In the genomic region with DNA sequence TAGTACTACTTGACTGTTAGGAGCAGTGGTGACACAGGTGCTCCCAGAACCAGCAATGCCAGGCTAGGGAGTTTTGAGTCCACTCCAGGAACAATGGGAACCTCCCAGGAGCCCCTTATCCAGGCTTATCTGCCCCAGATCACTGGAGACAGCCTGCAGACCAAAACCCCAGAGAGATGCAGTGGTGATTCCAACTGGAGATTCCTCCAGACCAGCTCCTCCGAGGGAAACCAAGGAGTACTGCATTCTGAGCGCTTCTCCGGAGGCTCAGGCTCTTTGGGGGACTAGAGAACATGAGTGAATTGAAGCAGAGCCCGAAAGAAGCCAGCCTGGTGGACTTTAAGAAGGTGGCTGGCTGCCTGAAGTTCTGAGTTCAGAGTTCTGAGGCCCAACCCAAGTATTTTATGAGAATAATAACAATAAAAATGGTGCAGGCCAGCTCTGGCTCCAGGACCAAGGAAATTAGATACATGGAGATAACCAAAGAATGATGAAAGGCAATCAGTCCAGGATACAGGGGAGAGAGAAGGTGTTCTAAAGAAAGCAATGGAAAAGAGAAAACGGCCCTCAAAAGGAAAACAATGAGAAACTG, we compare ENCODE assay signal across 8 cellular contexts. TPM values are rescaled to one million over a fixed set of nuclear protein-coding genes. Genes with fewer than 3 reads are reported as not detected.
A peak's percentile ranks its signal among the peaks of the same experiment; 100 is the strongest.
DNase-seq lines count a peak whose midpoint lies in the region; ATAC-seq and TF ChIP-seq lines count a peak whose summit lies in the region.

No MANE protein-coding gene starts in this region.

- POLR2A ChIA-PET in SK-N-SH (lab: Yijun Ruan, JAX) = no interaction called here

- H3K4me2 ChIP-seq in SK-N-SH = peak overlapping the region; percentile 95

- H3F3A ChIP-seq in SK-N-SH (replicated peaks; ENCODE audit: insufficient read depth) = peaks cover 17% of the 10 kb centered on the region

- H3K9ac ChIP-seq in SK-N-SH = peak overlapping the region; percentile 69; the same call in 1 of the 2 replicates
- H3K9ac ChIP-seq in iPS-18a (ENCODE audit: low read length) = peak overlapping the region; percentile 57

- no peak for ATAC-seq in SK-N-SH treated with all-trans-retinoic acid at 6 μM for 48 hours
- no peak for ATAC-seq in stimulated activated effector memory CD8-positive, alpha-beta T cell treated with anti-CD3 and anti-CD28 coated beads, Interleukin-12 subunit alpha, Interleukin-12 subunit beta, amount 100 ng/mL, for 72 hours
- ATAC-seq in aorta (ENCODE audit: low FRiP score) = no peak
- ATAC-seq in GM18498 (IDR thresholded peaks at IDR 0.05; ENCODE audit: unreplicated experiment) = no peak

- peaks cover 4 to 18% of the 10 kb centered on the region in 2 experiments; a peak in 3 of 4 replicates for H3K4me1 ChIP-seq in SK-N-SH (ENCODE audit: control insufficient read depth in 1 of 2, insufficient read depth in 2 of 2, low read depth in 1 of 2, low read length in 1 of 2)
- H3K4me1 ChIP-seq in iPS-18a (ENCODE audit: control insufficient read depth, low read depth, low read length) = peaks cover 17% of the 10 kb centered on the region
- H3K4me1 ChIP-seq in aorta (ENCODE audit: control insufficient read depth in 1 of 2, insufficient read depth in 2 of 2, low read length in 2 of 2) = no peaks in the 10 kb centered on the region

- peak overlapping the region; percentile 81 for H3K4me3 Mint-ChIP-seq in stimulated activated effector memory CD8-positive, alpha-beta T cell treated with anti-CD3 and anti-CD28 coated beads, Interleukin-12 subunit alpha, Interleukin-12 subunit beta, amount 100 ng/mL, for 72 hours

- H3K79me2 ChIP-seq in SK-N-SH (ENCODE audit: insufficient read depth) = no peaks in the 10 kb centered on the region; the same call in 1 of the 2 replicates

- H3K36me3 ChIP-seq in SK-N-SH (replicated peaks in 1 of 2; ENCODE audit: control insufficient read depth in 1 of 2, insufficient read depth in 2 of 2, low read length in 1 of 2) (peaks cover 9 to 34% of the 10 kb centered on the region in 2 experiments), iPS-18a (ENCODE audit: control insufficient read depth, low read depth, low read length) (peaks cover 7% of the 10 kb centered on the region), aorta (ENCODE audit: control insufficient read depth in 1 of 2, insufficient read depth in 2 of 2, low read length in 1 of 2) (no peaks in the 10 kb centered on the region)

- no peak overlapping the region for H2AFZ ChIP-seq in SK-N-SH (ENCODE audit: low read depth)

- no peak for TF ChIP-seq CTCF in SK-N-SH (IDR thresholded peaks at IDR 0.05)
- TF ChIP-seq CTCF in VCaP (conservative IDR thresholded peaks at IDR 0.05) = no peak
- no peak for TF ChIP-seq CTCF in GM13977 (IDR thresholded peaks at IDR 0.05; ENCODE audit: extremely low read depth, insufficient read depth, missing control alignments)

- H3K36me3 Mint-ChIP-seq in stimulated activated effector memory CD8-positive, alpha-beta T cell treated with anti-CD3 and anti-CD28 coated beads, Interleukin-12 subunit alpha, Interleukin-12 subunit beta, amount 100 ng/mL, for 72 hours = peaks cover 48% of the 10 kb centered on the region

- CTCF ChIA-PET in SK-N-SH (lab: Yijun Ruan, JAX) = interaction anchor here (0.6 to 1.5 kb wide), 3 partner anchors 8 to 359 kb away, joined by 3 to 4 read pairs (median 3); a partner anchor contains a TSS

- intact Hi-C loops in aorta (cut with DNase I) = loop anchor here in 1 of 2 donors (5.0 kb wide), 1 partner anchor 33 kb away; no protein-coding TSS in a partner anchor

- 78% methylated on average over 5 of the region's 5 CpGs for WGBS in SK-N-SH (ENCODE audit: low lambda C conversion rate)
- WGBS in aorta, 2 donors = 58 to 61% methylated on average over 5 of the region's 5 CpGs

- H3K4me1 Mint-ChIP-seq in stimulated activated effector memory CD8-positive, alpha-beta T cell treated with anti-CD3 and anti-CD28 coated beads, Interleukin-12 subunit alpha, Interleukin-12 subunit beta, amount 100 ng/mL, for 72 hours = peaks cover 31% of the 10 kb centered on the region

- H3K27me3 ChIP-seq in SK-N-SH (ENCODE audit: insufficient read depth) (no peaks in the 10 kb centered on the region), iPS-18a (ENCODE audit: control insufficient read depth, insufficient read depth, low read length) (peaks cover 13% of the 10 kb centered on the region), aorta (ENCODE audit: control insufficient read depth in 1 of 2, insufficient read depth in 2 of 2, low read length in 1 of 2) (no peaks in the 10 kb centered on the region)

- H3K4me3 ChIP-seq in SK-N-SH (ENCODE audit: low read depth in 2 of 2, low read length in 1 of 2) (peak overlapping the region; percentile 74 to 85), iPS-18a (ENCODE audit: low read length) (peak overlapping the region; percentile 88), aorta (ENCODE audit: low read length in 2 of 2) (peak overlapping the region in 1 of 2 donors; percentile 46)

- no peaks in the 10 kb centered on the region for H3K9me2 ChIP-seq in SK-N-SH

- H3K9me3 ChIP-seq in SK-N-SH (no peaks in the 10 kb centered on the region), iPS-18a (ENCODE audit: control insufficient read depth, low read depth, low read length) (no peaks in the 10 kb centered on the region), aorta (ENCODE audit: control insufficient read depth, low read length) (no peaks in the 10 kb centered on the region)

- H3K27ac Mint-ChIP-seq in stimulated activated effector memory CD8-positive, alpha-beta T cell treated with anti-CD3 and anti-CD28 coated beads, Interleukin-12 subunit alpha, Interleukin-12 subunit beta, amount 100 ng/mL, for 72 hours = peak overlapping the region; percentile 77

- in situ Hi-C loops in GM13977 (cut with MboI; ENCODE audit: low pct_unique_long_range_greater_than_20kb, low sequenced_read_pairs, unreplicated experiment) = no loop called here

- no peaks in the 10 kb centered on the region for H4K20me1 ChIP-seq in SK-N-SH (ENCODE audit: insufficient read depth)

- no peak for TF ChIP-seq RAD21 in SK-N-SH (IDR thresholded peaks at IDR 0.05; ENCODE audit: low read length)

- no peak for TF ChIP-seq EP300 in SK-N-SH (IDR thresholded peaks at IDR 0.05; ENCODE audit: borderline replicate concordance in 1 of 2, low read depth in 1 of 2, low read length in 1 of 2)

- H3K27ac ChIP-seq in SK-N-SH (ENCODE audit: low read depth in 2 of 2, low read length in 1 of 2) = peak overlapping the region in 1 of 2 experiments; percentile 78; a peak in 2 of 4 replicates
- peak overlapping the region; percentile 99 for H3K27ac ChIP-seq in VCaP
- H3K27ac ChIP-seq in iPS-18a (ENCODE audit: low read length) = no peak overlapping the region
- no peak overlapping the region for H3K27ac ChIP-seq in aorta (ENCODE audit: low read depth in 1 of 2, low read length in 2 of 2)

- H3K9me3 Mint-ChIP-seq in stimulated activated effector memory CD8-positive, alpha-beta T cell treated with anti-CD3 and anti-CD28 coated beads, Interleukin-12 subunit alpha, Interleukin-12 subunit beta, amount 100 ng/mL, for 72 hours = no peaks in the 10 kb centered on the region

- DNase-seq in SK-N-SH (no peak), aorta (no peak), GM13977 (ENCODE audit: low spot score) (no peak)
- DNase-seq in stimulated activated effector memory CD8-positive, alpha-beta T cell treated with anti-CD3 and anti-CD28 coated beads, Interleukin-12 subunit alpha, Interleukin-12 subunit beta, amount 100 ng/mL, for 72 hours (ENCODE audit: low spot score in 2 of 2) = no peak

TF ChIP-seq in SK-N-SH, 30 proteins besides CTCF, POLR2A, EP300 and RAD21 (continues in another document):
- no peak for TF ChIP-seq TEAD4 (IDR thresholded peaks at IDR 0.05; ENCODE audit: borderline replicate concordance, insufficient read depth)

TF ChIP-seq in SK-N-SH treated with all-trans-retinoic acid at 6 μM for 48 hours, 23 proteins besides CTCF, POLR2A, EP300 and RAD21 (continues in another document):
- TF ChIP-seq, protein P1, sequence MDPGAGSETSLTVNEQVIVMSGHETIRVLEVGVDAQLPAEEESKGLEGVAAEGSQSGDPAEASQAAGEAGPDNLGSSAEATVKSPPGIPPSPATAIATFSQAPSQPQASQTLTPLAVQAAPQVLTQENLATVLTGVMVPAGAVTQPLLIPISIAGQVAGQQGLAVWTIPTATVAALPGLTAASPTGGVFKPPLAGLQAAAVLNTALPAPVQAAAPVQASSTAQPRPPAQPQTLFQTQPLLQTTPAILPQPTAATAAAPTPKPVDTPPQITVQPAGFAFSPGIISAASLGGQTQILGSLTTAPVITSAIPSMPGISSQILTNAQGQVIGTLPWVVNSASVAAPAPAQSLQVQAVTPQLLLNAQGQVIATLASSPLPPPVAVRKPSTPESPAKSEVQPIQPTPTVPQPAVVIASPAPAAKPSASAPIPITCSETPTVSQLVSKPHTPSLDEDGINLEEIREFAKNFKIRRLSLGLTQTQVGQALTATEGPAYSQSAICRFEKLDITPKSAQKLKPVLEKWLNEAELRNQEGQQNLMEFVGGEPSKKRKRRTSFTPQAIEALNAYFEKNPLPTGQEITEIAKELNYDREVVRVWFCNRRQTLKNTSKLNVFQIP (CRISPR knock-in tag; IDR thresholded peaks at IDR 0.05; ENCODE audit: borderline replicate concordance, low read depth) = no peak
- TF ChIP-seq ARNTL (CRISPR knock-in tag; IDR thresholded peaks at IDR 0.05; ENCODE audit: borderline replicate concordance, low read depth) (no peak), ZNF70 (CRISPR knock-in tag; IDR thresholded peaks at IDR 0.05) (no peak), BACH2 (CRISPR knock-in tag; IDR thresholded peaks at IDR 0.05; ENCODE audit: borderline replicate concordance) (no peak), GLIS3 (CRISPR knock-in tag; IDR thresholded peaks at IDR 0.05) (no peak), ZNF565 (CRISPR knock-in tag; conservative IDR thresholded peaks at IDR 0.05; ENCODE audit: low read depth) (no peak), ZC3H10 (CRISPR knock-in tag; IDR thresholded peaks at IDR 0.05) (no peak)

RNA-seq across cellular contexts. Expression of a gene that starts 1.3 kb away (rescaled TPM):
- polyA plus RNA-seq in SK-N-SH (2012; rRNA removed) = 30.0 and 31.0 TPM in 2 replicates
- polyA plus RNA-seq in SK-N-SH (2012; cell fraction: cytosol; rRNA removed) = 14.4 and 22.3 TPM in 2 replicates
- polyA plus RNA-seq in SK-N-SH (2012; cell fraction: nucleus; rRNA removed) = 79.0 and 84.7 TPM in 2 replicates
- 10 to 100 TPM; 20.7 to 29.8 TPM for total RNA-seq in aorta
- 10 to 100 TPM; 30.2 to 32.2 TPM for polyA plus RNA-seq in aorta

RNA-seq across cellular contexts. Expression of a gene that starts 2.4 kb away (rescaled TPM):
- polyA plus RNA-seq in SK-N-SH (2012; rRNA removed) = 0.18 and 0.29 TPM in 2 replicates
- 0.05 and 0.12 TPM in 2 replicates for polyA plus RNA-seq in SK-N-SH (2012; cell fraction: cytosol; rRNA removed)
- 1.0 and 1.9 TPM in 2 replicates for polyA plus RNA-seq in SK-N-SH (2012; cell fraction: nucleus; rRNA removed)
- under 1 TPM in 1 of 2 donors, not detected in 1; 0.42 TPM for total RNA-seq in aorta
- polyA plus RNA-seq in aorta = under 1 TPM in 1 of 2 donors, not detected in 1; 0.95 TPM

RNA-seq across cellular contexts. Expression of a gene that starts 36.1 kb away (rescaled TPM):
- polyA plus RNA-seq in SK-N-SH (2012; rRNA removed) = 23.4 and 30.8 TPM in 2 replicates
- polyA plus RNA-seq in SK-N-SH (2012; cell fraction: cytosol; rRNA removed) = 29.0 and 29.7 TPM in 2 replicates
- 25.3 and 30.0 TPM in 2 replicates for polyA plus RNA-seq in SK-N-SH (2012; cell fraction: nucleus; rRNA removed)
- 10 to 100 TPM; 15.0 to 22.5 TPM for total RNA-seq in aorta
- polyA plus RNA-seq in aorta = 10 to 100 TPM; 24.2 to 31.8 TPM

RNA-seq across cellular contexts. Expression of a gene that starts 42.5 kb away (rescaled TPM):
- polyA plus RNA-seq in SK-N-SH (2012; rRNA removed) (128 and 162 TPM in 2 replicates), aorta (10 to 100 TPM; 67.6 to 69.0 TPM)
- polyA plus RNA-seq in SK-N-SH (2012; cell fraction: cytosol; rRNA removed) = 169 and 180 TPM in 2 replicates
- polyA plus RNA-seq in SK-N-SH (2012; cell fraction: nucleus; rRNA removed) = 42.1 and 91.4 TPM in 2 replicates
- 100 to 1,000 TPM; 128 to 170 TPM for total RNA-seq in aorta
